In genomic region chr16:69773255-69773947, GRCh38 we compare ENCODE assay signal across 1 cellular context.
TF ChIP-seq lines count a peak whose summit lies in the region.

No MANE protein-coding gene starts in this region.

TF ChIP-seq in HEK293, 187 proteins besides CTCF, POLR2A, EP300 and RAD21 (continued from another document):
- TF ChIP-seq ZNF449 (tag by site-specific recombination; IDR thresholded peaks at IDR 0.05) (peak; percentile 46; the same call in 1 of the 2 replicates), ZNF654 (tag by site-specific recombination; IDR thresholded peaks at IDR 0.05; ENCODE audit: low read depth) (no peak), KLF1 (tag by site-specific recombination; IDR thresholded peaks at IDR 0.05) (peak; percentile 77), ZNF24 (tag by site-specific recombination; IDR thresholded peaks at IDR 0.05) (no peak), KLF9 (tag by site-specific recombination; IDR thresholded peaks at IDR 0.05; ENCODE audit: low read depth) (no peak), SP3 (tag by site-specific recombination; IDR thresholded peaks at IDR 0.05) (no peak)
